In genomic region chr2:105571445-105571987, GRCh38 we compare ENCODE assay signal across 21 cellular contexts.
A peak's percentile ranks its signal among the peaks of the same experiment; 100 is the strongest.
DNase-seq lines count a peak whose midpoint lies in the region; ATAC-seq and TF ChIP-seq lines count a peak whose summit lies in the region.
"Had no signal": no experiment of that assay in that cellular context is flagged by ENCODE, and none has a peak within 500 bp of the region (broad histone marks: within the 10 kb centered on the region; RNA-seq: fewer than 3 reads in every experiment).

No MANE protein-coding gene starts in this region.

- CTCF ChIA-PET in Caco-2 (lab: Charles Lee): no interaction called here

- TF ChIP-seq CTCF in Caco-2 (IDR thresholded peaks at IDR 0.05; ENCODE audit: insufficient read depth in 1 of 2, low read depth in 1 of 2, low read length in 1 of 2, severe bottlenecking in 1 of 2, unreplicated experiment in 1 of 2): no peak

- no peaks in the 10 kb centered on the region for H3K36me3 ChIP-seq in Caco-2 (ENCODE audit: control insufficient read depth, insufficient read depth, low read length)
- H3K36me3 ChIP-seq: BLaER1, breast epithelium, esophagus muscularis mucosa, heart left ventricle had no signal

- H3K36me3 Mint-ChIP-seq in Caco-2 (ENCODE audit: insufficient read depth, unreplicated experiment): no peaks in the 10 kb centered on the region
- H3K36me3 Mint-ChIP-seq: activated naive CD4-positive, alpha-beta T cell treated with anti-CD3 and anti-CD28 coated beads, Interleukin-2, amount 50 U/mL, for 24 hours; T-cell; WTC11 had no signal

- H3K4me3 Mint-ChIP-seq in Caco-2 (ENCODE audit: unreplicated experiment): no peak overlapping the region
- H3K4me3 Mint-ChIP-seq: activated naive CD4-positive, alpha-beta T cell treated with anti-CD3 and anti-CD28 coated beads, Interleukin-2, amount 50 U/mL, for 24 hours; T-cell; WTC11 had no signal

- POLR2A ChIA-PET in Caco-2 (lab: Charles Lee): no interaction called here

- no TSS peak for BruUV-seq in Caco-2 (replicated peaks; lab: Mats Ljungman, UMichigan)

- peaks cover 3% of the 10 kb centered on the region for H3K27me3 Mint-ChIP-seq in Caco-2 (ENCODE audit: insufficient read depth, unreplicated experiment)
- H3K27me3 Mint-ChIP-seq: activated naive CD4-positive, alpha-beta T cell treated with anti-CD3 and anti-CD28 coated beads, Interleukin-2, amount 50 U/mL, for 24 hours had no signal

- ATAC-seq in HG02798 (IDR thresholded peaks at IDR 0.05; ENCODE audit: poor library complexity, unreplicated experiment) (peak; percentile 59), sciatic nerve (peak; percentile 58), HG03460 (IDR thresholded peaks at IDR 0.05; ENCODE audit: unreplicated experiment) (no peak), HG03135 (IDR thresholded peaks at IDR 0.05; ENCODE audit: unreplicated experiment) (no peak)
- ATAC-seq: Panc1, T-cell had no signal

- peaks cover 13% of the 10 kb centered on the region for H3K4me1 Mint-ChIP-seq in Caco-2 (ENCODE audit: low read depth, unreplicated experiment)

- peak; percentile 47 for DNase-seq in activated CD8-positive, alpha-beta memory T cell treated with anti-CD3 and anti-CD28 coated beads for 24 hours
- no peak for DNase-seq in activated CD8-positive, alpha-beta memory T cell treated with anti-CD3 and anti-CD28 coated beads, Interleukin-2, amount 50 U/mL, for 4 hours
- DNase-seq in OCI-M1 (lab: John Stamatoyannopoulos, UW) (peak; percentile 57), sciatic nerve (ENCODE audit: low spot score) (no peak), Caco-2 (no peak)
- DNase-seq: 8988T, midbrain, NCI-H187 treated with DMSO at 0.1 percent for 48 hours, NCI-H510A treated with DMSO at 0.1 percent for 48 hours, T-cell, trophoblast cell had no signal

- no peaks in the 10 kb centered on the region for H3K9me3 ChIP-seq in Caco-2
- H3K9me3 ChIP-seq: BLaER1, breast epithelium, esophagus muscularis mucosa, heart left ventricle had no signal

- no peaks in the 10 kb centered on the region for H3K9me3 Mint-ChIP-seq in Caco-2 (ENCODE audit: unreplicated experiment)
- H3K9me3 Mint-ChIP-seq: activated naive CD4-positive, alpha-beta T cell treated with anti-CD3 and anti-CD28 coated beads, Interleukin-2, amount 50 U/mL, for 24 hours; T-cell; WTC11 had no signal

- H3K4me3 ChIP-seq in Caco-2 (ENCODE audit: low read depth, low read length): no peak overlapping the region
- H3K4me3 ChIP-seq: BLaER1, breast epithelium, esophagus muscularis mucosa, heart left ventricle had no signal

- H3K4me1 ChIP-seq in Caco-2: peaks cover 9% of the 10 kb centered on the region
- H3K4me1 ChIP-seq: breast epithelium had no signal

- H3K27me3 ChIP-seq in Caco-2 (replicated peaks; ENCODE audit: control insufficient read depth, insufficient read depth, low read length): no peaks in the 10 kb centered on the region
- H3K27me3 ChIP-seq: BLaER1, breast epithelium had no signal

- H3K27ac Mint-ChIP-seq in Caco-2 (ENCODE audit: unreplicated experiment): no peak overlapping the region
- H3K27ac Mint-ChIP-seq: T-cell, WTC11 had no signal

- intact Hi-C loops in sciatic nerve (cut with DNase I) (no loop called here), Caco-2 (cut with micrococcal nuclease; ENCODE audit: unreplicated experiment) (no loop called here)

Comparison
In these comparisons a context has a peak if more than half of its experiments do, and no peak if none do; other contexts are left out.
1. DNase-seq: peak in activated CD8-positive, alpha-beta memory T cell treated with anti-CD3 and anti-CD28 coated beads for 24 hours (single experiment) and OCI-M1 (single experiment); none in activated CD8-positive, alpha-beta memory T cell treated with anti-CD3 and anti-CD28 coated beads, Interleukin-2, amount 50 U/mL, for 4 hours (single experiment), sciatic nerve (single experiment) and Caco-2 (0 of 2).
2. ATAC-seq: peak in HG02798 (single experiment) and sciatic nerve (single experiment); none in HG03460 (single experiment) and HG03135 (single experiment).